In genomic region chr3:15372918-15373317, GRCh38 we compare ENCODE assay signal across 2 cellular contexts.
TF ChIP-seq lines count a peak whose summit lies in the region.

No MANE protein-coding gene starts in this region.

TF ChIP-seq in HEK293, 187 proteins besides CTCF, POLR2A, EP300 and RAD21:
- peak; percentile 66; the same call in 1 of the 2 replicates for TF ChIP-seq ZNF121 (tag by site-specific recombination; IDR thresholded peaks at IDR 0.05)
- TF ChIP-seq, protein P1, sequence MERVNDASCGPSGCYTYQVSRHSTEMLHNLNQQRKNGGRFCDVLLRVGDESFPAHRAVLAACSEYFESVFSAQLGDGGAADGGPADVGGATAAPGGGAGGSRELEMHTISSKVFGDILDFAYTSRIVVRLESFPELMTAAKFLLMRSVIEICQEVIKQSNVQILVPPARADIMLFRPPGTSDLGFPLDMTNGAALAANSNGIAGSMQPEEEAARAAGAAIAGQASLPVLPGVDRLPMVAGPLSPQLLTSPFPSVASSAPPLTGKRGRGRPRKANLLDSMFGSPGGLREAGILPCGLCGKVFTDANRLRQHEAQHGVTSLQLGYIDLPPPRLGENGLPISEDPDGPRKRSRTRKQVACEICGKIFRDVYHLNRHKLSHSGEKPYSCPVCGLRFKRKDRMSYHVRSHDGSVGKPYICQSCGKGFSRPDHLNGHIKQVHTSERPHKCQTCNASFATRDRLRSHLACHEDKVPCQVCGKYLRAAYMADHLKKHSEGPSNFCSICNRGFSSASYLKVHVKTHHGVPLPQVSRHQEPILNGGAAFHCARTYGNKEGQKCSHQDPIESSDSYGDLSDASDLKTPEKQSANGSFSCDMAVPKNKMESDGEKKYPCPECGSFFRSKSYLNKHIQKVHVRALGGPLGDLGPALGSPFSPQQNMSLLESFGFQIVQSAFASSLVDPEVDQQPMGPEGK (tag by site-specific recombination; IDR thresholded peaks at IDR 0.05) = no peak

TF ChIP-seq in K562, 482 proteins besides CTCF, POLR2A, EP300 and RAD21:
- TF ChIP-seq RBM25 (IDR thresholded peaks at IDR 0.05; ENCODE audit: low read depth, low read length, severe bottlenecking) (peak; percentile 63), HMBOX1 (IDR thresholded peaks at IDR 0.05) (no peak), NUFIP1 (IDR thresholded peaks at IDR 0.05; ENCODE audit: partially characterized antibody) (no peak), MEF2A (IDR thresholded peaks at IDR 0.05; ENCODE audit: control insufficient read depth, low read depth, low read length) (no peak), KLF10 (CRISPR knock-in tag; IDR thresholded peaks at IDR 0.05) (no peak), TCF3 (CRISPR knock-in tag; IDR thresholded peaks at IDR 0.05) (no peak), ZNF121 (CRISPR knock-in tag; conservative IDR thresholded peaks at IDR 0.05) (peak; percentile 95)
- TF ChIP-seq, protein P2, sequence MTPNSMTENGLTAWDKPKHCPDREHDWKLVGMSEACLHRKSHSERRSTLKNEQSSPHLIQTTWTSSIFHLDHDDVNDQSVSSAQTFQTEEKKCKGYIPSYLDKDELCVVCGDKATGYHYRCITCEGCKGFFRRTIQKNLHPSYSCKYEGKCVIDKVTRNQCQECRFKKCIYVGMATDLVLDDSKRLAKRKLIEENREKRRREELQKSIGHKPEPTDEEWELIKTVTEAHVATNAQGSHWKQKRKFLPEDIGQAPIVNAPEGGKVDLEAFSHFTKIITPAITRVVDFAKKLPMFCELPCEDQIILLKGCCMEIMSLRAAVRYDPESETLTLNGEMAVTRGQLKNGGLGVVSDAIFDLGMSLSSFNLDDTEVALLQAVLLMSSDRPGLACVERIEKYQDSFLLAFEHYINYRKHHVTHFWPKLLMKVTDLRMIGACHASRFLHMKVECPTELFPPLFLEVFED (CRISPR knock-in tag; conservative IDR thresholded peaks at IDR 0.05) = no peak
